ENCODE assay signal across 1 cellular context in the genomic region with DNA sequence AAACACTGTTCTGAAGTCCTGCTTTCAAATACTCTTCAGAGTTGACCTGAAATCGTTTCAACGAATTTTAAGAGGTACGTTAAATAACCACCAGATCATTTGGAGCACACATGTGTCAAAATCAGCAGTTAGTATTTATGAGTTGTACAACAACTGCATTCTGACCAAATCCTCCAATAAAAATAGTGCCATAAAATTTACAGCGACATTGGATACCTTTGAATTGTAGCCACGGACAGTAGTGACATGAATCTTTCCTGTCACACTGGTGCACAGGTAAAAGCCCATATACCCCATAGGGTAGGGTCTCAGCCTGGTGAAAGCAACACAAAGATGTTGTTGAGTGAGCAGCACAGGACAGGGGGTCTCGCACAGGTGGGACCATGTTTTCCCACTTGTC.
TF ChIP-seq lines count a peak whose summit lies in the region.

No MANE protein-coding gene starts in this region.

TF ChIP-seq in HEK293, 187 proteins besides CTCF, POLR2A, EP300 and RAD21 (continued from another document):
- no peak for TF ChIP-seq ZIC2 (tag by site-specific recombination; IDR thresholded peaks at IDR 0.05)
- TF ChIP-seq, protein P1, sequence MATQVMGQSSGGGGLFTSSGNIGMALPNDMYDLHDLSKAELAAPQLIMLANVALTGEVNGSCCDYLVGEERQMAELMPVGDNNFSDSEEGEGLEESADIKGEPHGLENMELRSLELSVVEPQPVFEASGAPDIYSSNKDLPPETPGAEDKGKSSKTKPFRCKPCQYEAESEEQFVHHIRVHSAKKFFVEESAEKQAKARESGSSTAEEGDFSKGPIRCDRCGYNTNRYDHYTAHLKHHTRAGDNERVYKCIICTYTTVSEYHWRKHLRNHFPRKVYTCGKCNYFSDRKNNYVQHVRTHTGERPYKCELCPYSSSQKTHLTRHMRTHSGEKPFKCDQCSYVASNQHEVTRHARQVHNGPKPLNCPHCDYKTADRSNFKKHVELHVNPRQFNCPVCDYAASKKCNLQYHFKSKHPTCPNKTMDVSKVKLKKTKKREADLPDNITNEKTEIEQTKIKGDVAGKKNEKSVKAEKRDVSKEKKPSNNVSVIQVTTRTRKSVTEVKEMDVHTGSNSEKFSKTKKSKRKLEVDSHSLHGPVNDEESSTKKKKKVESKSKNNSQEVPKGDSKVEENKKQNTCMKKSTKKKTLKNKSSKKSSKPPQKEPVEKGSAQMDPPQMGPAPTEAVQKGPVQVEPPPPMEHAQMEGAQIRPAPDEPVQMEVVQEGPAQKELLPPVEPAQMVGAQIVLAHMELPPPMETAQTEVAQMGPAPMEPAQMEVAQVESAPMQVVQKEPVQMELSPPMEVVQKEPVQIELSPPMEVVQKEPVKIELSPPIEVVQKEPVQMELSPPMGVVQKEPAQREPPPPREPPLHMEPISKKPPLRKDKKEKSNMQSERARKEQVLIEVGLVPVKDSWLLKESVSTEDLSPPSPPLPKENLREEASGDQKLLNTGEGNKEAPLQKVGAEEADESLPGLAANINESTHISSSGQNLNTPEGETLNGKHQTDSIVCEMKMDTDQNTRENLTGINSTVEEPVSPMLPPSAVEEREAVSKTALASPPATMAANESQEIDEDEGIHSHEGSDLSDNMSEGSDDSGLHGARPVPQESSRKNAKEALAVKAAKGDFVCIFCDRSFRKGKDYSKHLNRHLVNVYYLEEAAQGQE (tag by site-specific recombination; IDR thresholded peaks at IDR 0.05) = no peak
- TF ChIP-seq ZNF248 (tag by site-specific recombination; IDR thresholded peaks at IDR 0.05) = no peak
TF ChIP-seq in HEK293: peak in this region for 13.
